In the genomic region with DNA sequence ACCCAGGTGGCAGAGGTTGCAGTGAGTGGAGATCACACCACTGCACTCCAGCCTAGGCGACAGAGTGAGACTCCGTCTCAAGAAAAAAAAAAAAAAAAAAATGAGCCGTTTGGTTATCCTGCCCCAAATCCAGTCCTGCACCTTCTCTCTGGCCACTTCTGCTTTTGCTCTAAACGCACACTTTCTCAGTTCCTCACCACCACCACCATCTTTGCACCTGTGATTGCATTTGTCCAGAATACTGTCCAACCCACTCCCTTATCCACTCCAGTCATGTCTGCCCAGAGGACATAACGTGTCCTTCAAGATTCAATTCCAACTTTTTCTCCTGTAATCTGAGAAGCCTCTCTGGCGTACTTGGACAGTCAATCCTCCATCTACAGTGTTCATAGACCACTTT, we compare ENCODE assay signal across 1 cellular context.
TF ChIP-seq lines count a peak whose summit lies in the region.

No MANE protein-coding gene starts in this region.

TF ChIP-seq in GM12878, 131 proteins besides CTCF, POLR2A, EP300 and RAD21 (continued from another document):
- TF ChIP-seq RUNX3 (IDR thresholded peaks at IDR 0.05; ENCODE audit: low read length): peak; percentile 56; the same call in 1 of the 2 replicates
- peak; percentile 78 for TF ChIP-seq YY1 (IDR thresholded peaks at IDR 0.05; ENCODE audit: low read depth, low read length)
- TF ChIP-seq GATAD2B (conservative IDR thresholded peaks at IDR 0.05; ENCODE audit: low read depth): no peak
- TF ChIP-seq CEBPB (IDR thresholded peaks at IDR 0.05; ENCODE audit: borderline replicate concordance in 1 of 2, low read depth in 2 of 2, low read length in 2 of 2): no peak
- TF ChIP-seq ZNF622 (IDR thresholded peaks at IDR 0.05): no peak
- TF ChIP-seq DPF2 (IDR thresholded peaks at IDR 0.05): peak; percentile 61
- no peak for TF ChIP-seq USF1 (IDR thresholded peaks at IDR 0.05; ENCODE audit: borderline replicate concordance, extremely low read length, insufficient read depth, low read depth, low read length)
- no peak for TF ChIP-seq RAD51 (IDR thresholded peaks at IDR 0.05)
- TF ChIP-seq HDAC2 (IDR thresholded peaks at IDR 0.05): no peak
- TF ChIP-seq SREBF2 (IDR thresholded peaks at IDR 0.05; ENCODE audit: low read length): no peak
- TF ChIP-seq ASH2L (IDR thresholded peaks at IDR 0.05; ENCODE audit: borderline replicate concordance, low read depth): no peak
- no peak for TF ChIP-seq NFXL1 (IDR thresholded peaks at IDR 0.05; ENCODE audit: borderline replicate concordance)
- TF ChIP-seq ZNF274 (IDR thresholded peaks at IDR 0.05; ENCODE audit: insufficient read depth, insufficient read length): no peak
- no peak for TF ChIP-seq SMAD5 (IDR thresholded peaks at IDR 0.05; ENCODE audit: low read depth)
- no peak for TF ChIP-seq YBX1 (IDR thresholded peaks at IDR 0.05)
- TF ChIP-seq ZNF384 (IDR thresholded peaks at IDR 0.05; ENCODE audit: borderline replicate concordance, low read depth, low read length): peak; percentile 68
- no peak for TF ChIP-seq ZBTB40 (IDR thresholded peaks at IDR 0.05; ENCODE audit: borderline replicate concordance)
- no peak for TF ChIP-seq KLF5 (IDR thresholded peaks at IDR 0.05; ENCODE audit: partially characterized antibody)
- no peak for TF ChIP-seq CHD1 (IDR thresholded peaks at IDR 0.05; ENCODE audit: low read depth, low read length)
- TF ChIP-seq LARP7 (IDR thresholded peaks at IDR 0.05): no peak
- no peak for TF ChIP-seq CREB1 (IDR thresholded peaks at IDR 0.05; ENCODE audit: low read depth)
- no peak for TF ChIP-seq SUPT20H (IDR thresholded peaks at IDR 0.05; ENCODE audit: borderline replicate concordance, control insufficient read depth, low read depth, low read length)
- no peak for TF ChIP-seq NR2C1 (IDR thresholded peaks at IDR 0.05)
- TF ChIP-seq MXI1 (IDR thresholded peaks at IDR 0.05; ENCODE audit: low read depth, low read length): no peak
- TF ChIP-seq E4F1 (IDR thresholded peaks at IDR 0.05; ENCODE audit: borderline replicate concordance, partially characterized antibody): no peak
- 0 out of 2 replicates have a peak, but pooled peaks have one; percentile 39 for TF ChIP-seq EED (IDR thresholded peaks at IDR 0.05; ENCODE audit: low read depth)
- TF ChIP-seq EZH2 (IDR thresholded peaks at IDR 0.05; ENCODE audit: borderline replicate concordance, control insufficient read depth, low read depth, low read length): no peak
- TF ChIP-seq BACH1 (IDR thresholded peaks at IDR 0.05; ENCODE audit: borderline replicate concordance): peak; percentile 53; the same call in 1 of the 2 replicates
- peak; percentile 98 for TF ChIP-seq SPI1 (IDR thresholded peaks at IDR 0.05; ENCODE audit: borderline replicate concordance, insufficient read depth, low read depth, low read length)
- no peak for TF ChIP-seq HCFC1 (IDR thresholded peaks at IDR 0.05; ENCODE audit: low read length)
- TF ChIP-seq SIN3A (IDR thresholded peaks at IDR 0.05; ENCODE audit: low read depth, low read length): no peak
